ENCODE assay signal across 8 cellular contexts in genomic region chr19:43754562-43755255, GRCh38.
DNase-seq lines count a peak whose midpoint lies in the region; ATAC-seq and TF ChIP-seq lines count a peak whose summit lies in the region.

Gene SMG9, minus strand, starts transcription at chr19:43754962. Its CDS starts 4,221 bp downstream, at chr19:43750741.

- peak; percentile 59 for ATAC-seq in GM19035 (IDR thresholded peaks at IDR 0.05; ENCODE audit: unreplicated experiment)
- peak; percentile 59 for ATAC-seq in HG03354 (IDR thresholded peaks at IDR 0.05; ENCODE audit: poor library complexity, severe bottlenecking, unreplicated experiment)
- peak; percentile 84 for ATAC-seq in activated CD4-positive, CD25-positive, alpha-beta regulatory T cell treated with anti-CD3 and anti-CD28 coated beads, Interleukin-2, amount 50 U/mL, for 24 hours
- peak; percentile 79 for ATAC-seq in central memory CD8-positive, alpha-beta T cell (replicated peaks; ENCODE audit: extremely low read depth, poor library complexity, severe bottlenecking)

- H3K4me3 Mint-ChIP-seq in central memory CD8-positive, alpha-beta T cell, result peak within 1 kb of the TSS; percentile 98

- H3K36me3 Mint-ChIP-seq in central memory CD8-positive, alpha-beta T cell (ENCODE audit: insufficient read depth), result peaks cover 29% of the 10 kb centered on the region

- peak; percentile 96 for DNase-seq in AG10803 (ENCODE audit: low read depth)
- peak; percentile 92 for DNase-seq in NCI-H446 treated with DMSO at 0.1 percent for 48 hours (lab: John Stamatoyannopoulos, UW)
- DNase-seq in central memory CD8-positive, alpha-beta T cell (ENCODE audit: low spot score in 2 of 2), result peak; percentile 97
- peak; percentile 98 for DNase-seq in islet precursor cell
- DNase-seq in stimulated activated CD4-positive, alpha-beta T cell treated with anti-CD3 and anti-CD28 coated beads, Interleukin-12 subunit alpha, Interleukin-12 subunit beta, amount 100 ng/mL, for 4 hours, result peak; percentile 98

- no peaks in the 10 kb centered on the region for H3K9me3 Mint-ChIP-seq in central memory CD8-positive, alpha-beta T cell

- H3K4me1 Mint-ChIP-seq in central memory CD8-positive, alpha-beta T cell, result peaks cover 52% of the 10 kb centered on the region

- H3K27ac Mint-ChIP-seq in central memory CD8-positive, alpha-beta T cell (ENCODE audit: low read depth), result peak within 1 kb of the TSS; percentile 99

- TF ChIP-seq CTCF in AG10803 (conservative IDR thresholded peaks at IDR 0.05; ENCODE audit: low read length), result 0 out of 2 replicates have a peak, but pooled peaks have one; percentile 6

- peak within 1 kb of the TSS; percentile 87 for H3K4me3 ChIP-seq in AG10803 (ENCODE audit: low read length)

- H3K27me3 Mint-ChIP-seq in central memory CD8-positive, alpha-beta T cell, result no peaks in the 10 kb centered on the region

Comparison
In these comparisons a context has a peak if more than half of its experiments do, and no peak if none do; other contexts are left out.
1. Peak in every context shown above with its lines: DNase-seq, ATAC-seq and H3K4me3 ChIP-seq.